In genomic region chr16:4217246-4218131, GRCh38 we compare ENCODE assay signal across 13 cellular contexts. TPM values are rescaled to one million over a fixed set of nuclear protein-coding genes. Genes with fewer than 3 reads are reported as not detected.
DNase-seq lines count a peak whose midpoint lies in the region; ATAC-seq and TF ChIP-seq lines count a peak whose summit lies in the region.
"Had no signal": no experiment of that assay in that cellular context is flagged by ENCODE, and none has a peak within 500 bp of the region (broad histone marks: within the 10 kb centered on the region; RNA-seq: fewer than 3 reads in every experiment).

No MANE protein-coding gene starts in this region.

- H3K9ac ChIP-seq in H9 (ENCODE audit: extremely low read depth, insufficient read length, low read length): no peak overlapping the region
- H3K9ac ChIP-seq: BLaER1 treated with 17β-estradiol and CSF1 and Interleukin-3, amounts not matched to agents 10 nM and 100 nM had no signal

- H3K27ac ChIP-seq in gastroesophageal sphincter (peak overlapping the region in 3 of 4 donors; percentile 61 to 62 (median 62)), H9 (ENCODE audit: insufficient read length, low read depth, low read length) (no peak overlapping the region)
- H3K27ac ChIP-seq: BLaER1 treated with 17β-estradiol and CSF1 and Interleukin-3, amounts not matched to agents 10 nM and 100 nM had no signal

- no peak overlapping the region for H2BK12ac ChIP-seq in H9 (ENCODE audit: insufficient read length, low read depth, low read length)

- DNase-seq in EH (ENCODE audit: low read depth): peak; percentile 38
- DNase-seq in NCI-H69 (lab: John Stamatoyannopoulos, UW): peak; percentile 91
- no peak for DNase-seq in omental fat pad (ENCODE audit: low spot score)
- no peak for DNase-seq in H9
- no peak for DNase-seq in OCI-M2 (lab: John Stamatoyannopoulos, UW; ENCODE audit: unreplicated experiment)
- no peak for DNase-seq in H4 (ENCODE audit: low spot score)
- DNase-seq in left lobe of liver (ENCODE audit: low spot score): no peak
- DNase-seq: activated CD4-positive, CD25-positive, alpha-beta regulatory T cell treated with anti-CD3 and anti-CD28 coated beads, Interleukin-2, amount 50 U/mL, for 72 hours had no signal

- H3K9me3 ChIP-seq in gastroesophageal sphincter (no peaks in the 10 kb centered on the region), H9 (ENCODE audit: control insufficient read depth, low read depth, low read length) (no peaks in the 10 kb centered on the region)
- H3K9me3 ChIP-seq: BLaER1 treated with 17β-estradiol and CSF1 and Interleukin-3, amounts not matched to agents 10 nM and 100 nM had no signal

- TF ChIP-seq EP300 in gastroesophageal sphincter (IDR thresholded peaks at IDR 0.05): no peak

- no peak overlapping the region for H3K18ac ChIP-seq in H9 (ENCODE audit: insufficient read length, low read depth, low read length)

- H3K4me3 ChIP-seq in gastroesophageal sphincter: no peak overlapping the region
- H3K4me3 ChIP-seq: BLaER1 treated with 17β-estradiol and CSF1 and Interleukin-3, amounts not matched to agents 10 nM and 100 nM had no signal

- H3K4me1 ChIP-seq in gastroesophageal sphincter (peaks cover 0 to 35% (median 6%) of the 10 kb centered on the region in 3 donors), H9 (ENCODE audit: insufficient read depth, low read length) (no peaks in the 10 kb centered on the region; the same call in 1 of the 2 replicates)

- H3K56ac ChIP-seq in H9 (ENCODE audit: insufficient read length, low read depth, low read length): no peak overlapping the region

- H3K27me3 Mint-ChIP-seq in H9 (ENCODE audit: low read depth): peaks cover 12% of the 10 kb centered on the region

- H4K20me1 ChIP-seq in H9 (ENCODE audit: control insufficient read depth, insufficient read depth, insufficient read length): no peaks in the 10 kb centered on the region
- H4K20me1 ChIP-seq: BLaER1 treated with 17β-estradiol and CSF1 and Interleukin-3, amounts not matched to agents 10 nM and 100 nM had no signal

- no peaks in the 10 kb centered on the region; a peak in 1 of 5 replicates for H3K9me3 Mint-ChIP-seq in H9
- H3K9me3 Mint-ChIP-seq: activated naive CD4-positive, alpha-beta T cell treated with anti-CD3 and anti-CD28 coated beads, Interleukin-2, amount 50 U/mL, for 72 hours had no signal

- no peak for TF ChIP-seq POLR2A in gastroesophageal sphincter (IDR thresholded peaks at IDR 0.05)

- peaks cover 24 to 34% of the 10 kb centered on the region in 2 experiments for H3K4me1 Mint-ChIP-seq in H9

- no peak overlapping the region for H2AK5ac ChIP-seq in H9 (ENCODE audit: insufficient read length, low read length)

- H4K5ac ChIP-seq in H9 (ENCODE audit: insufficient read length, low read depth, low read length): no peak overlapping the region

- no peak overlapping the region for H3K14ac ChIP-seq in H9 (ENCODE audit: insufficient read depth, low read length)

- H3K27me3 ChIP-seq in gastroesophageal sphincter (no peaks in the 10 kb centered on the region), H9 (ENCODE audit: insufficient read depth, low read length) (no peaks in the 10 kb centered on the region)
- H3K27me3 ChIP-seq: BLaER1 treated with 17β-estradiol and CSF1 and Interleukin-3, amounts not matched to agents 10 nM and 100 nM had no signal

- no peak overlapping the region; a peak in 1 of 7 replicates for H3K27ac Mint-ChIP-seq in H9

- peak overlapping the region in 1 of 2 experiments; percentile 29; a peak in 1 of 5 replicates for H3K4me3 Mint-ChIP-seq in H9

- no peak overlapping the region for H3K4ac ChIP-seq in H9 (ENCODE audit: low read depth, low read length)

- TF ChIP-seq CTCF in gastroesophageal sphincter (IDR thresholded peaks at IDR 0.05) (no peak), omental fat pad (IDR thresholded peaks at IDR 0.05) (no peak), H9 (conservative IDR thresholded peaks at IDR 0.05) (no peak)

- H3K23ac ChIP-seq in H9 (ENCODE audit: insufficient read length, low read depth, low read length): no peak overlapping the region

- no peaks in the 10 kb centered on the region for H3K79me2 ChIP-seq in H9 (ENCODE audit: insufficient read depth, low read length)

- no peak overlapping the region for H3T11ph ChIP-seq in H9 (ENCODE audit: low read length)

- no peaks in the 10 kb centered on the region for H3K36me3 ChIP-seq in gastroesophageal sphincter
- H3K36me3 ChIP-seq: BLaER1 treated with 17β-estradiol and CSF1 and Interleukin-3, amounts not matched to agents 10 nM and 100 nM had no signal

- H4K8ac ChIP-seq in H9 (replicated peaks; ENCODE audit: insufficient read length, low read depth, low read length): no peak overlapping the region

- H3K4me2 ChIP-seq in H9 (ENCODE audit: insufficient read depth, insufficient read length, low read length): no peak overlapping the region
- H3K4me2 ChIP-seq: BLaER1 treated with 17β-estradiol and CSF1 and Interleukin-3, amounts not matched to agents 10 nM and 100 nM had no signal

- no peak overlapping the region for H2BK120ac ChIP-seq in H9 (ENCODE audit: low read depth, low read length, poor library complexity, severe bottlenecking)

- peak; percentile 27 for ATAC-seq in gastroesophageal sphincter
- ATAC-seq in omental fat pad (ENCODE audit: low FRiP score): peak; percentile 30
- no peak for ATAC-seq in left lobe of liver
- ATAC-seq: activated naive CD4-positive, alpha-beta T cell treated with anti-CD3 and anti-CD28 coated beads, Interleukin-2, amount 50 U/mL, for 72 hours had no signal

- H2BK5ac ChIP-seq in H9 (ENCODE audit: insufficient read length, low read length): no peak overlapping the region

- no peaks in the 10 kb centered on the region for H3K79me1 ChIP-seq in H9 (ENCODE audit: insufficient read depth, low read depth, low read length, poor library complexity, severe bottlenecking)

- WGBS in gastroesophageal sphincter (ENCODE audit: low coverage in 1 of 2), 2 donors: 20 to 66% methylated on average over 2 to 12 of the region's 20 CpGs
- no CpG with 5 or more reads among the region's 20 CpGs for WGBS in H9 (ENCODE audit: extremely low coverage, insufficient read length, low lambda C conversion rate)

- H3K36me3 Mint-ChIP-seq in H9 (ENCODE audit: insufficient read depth in 1 of 3, low read depth in 3 of 3): no peaks in the 10 kb centered on the region
- H3K36me3 Mint-ChIP-seq: activated naive CD4-positive, alpha-beta T cell treated with anti-CD3 and anti-CD28 coated beads, Interleukin-2, amount 50 U/mL, for 72 hours had no signal

- H4K91ac ChIP-seq in H9 (ENCODE audit: insufficient read length, low read depth, low read length): no peak overlapping the region

- H2BK20ac ChIP-seq in H9 (ENCODE audit: low read depth, low read length, poor library complexity, severe bottlenecking): no peak overlapping the region

- H3K23me2 ChIP-seq in H9 (ENCODE audit: insufficient read length, low read depth, low read length, poor library complexity, severe bottlenecking): no peaks in the 10 kb centered on the region

- H2AFZ ChIP-seq in H9 (ENCODE audit: low read length): no peak overlapping the region

- no peak overlapping the region for H2BK15ac ChIP-seq in H9 (ENCODE audit: low read depth, low read length)

RNA-seq across cellular contexts. Expression of gene SRL, which starts 24.4 kb away (rescaled TPM):
- total RNA-seq in gastroesophageal sphincter: 1 to 10 TPM; 1.2 to 3.4 (median 2.4) TPM
- 1 to 10 TPM in 3 of 4 donors, under 1 TPM in 1; 0.84 to 4.4 (median 1.9) TPM for total RNA-seq in omental fat pad
- not detected in 2 replicates for total RNA-seq in H9 (2021)
- not detected in 2 replicates for total RNA-seq in H4 (2014; rRNA removed; shearing (Covaris generic))
- 0.15 TPM for total RNA-seq in left lobe of liver
- total RNA-seq: activated naive CD4-positive, alpha-beta T cell treated with anti-CD3 and anti-CD28 coated beads, Interleukin-2, amount 50 U/mL, for 72 hours; LHCN-M2; RPMI7951 had no signal

RNA-seq across cellular contexts. Expression of gene TFAP4, which starts 55.3 kb away (rescaled TPM):
- total RNA-seq in gastroesophageal sphincter: 1 to 10 TPM; 3.3 to 5.9 (median 4.7) TPM
- total RNA-seq in omental fat pad: 10 to 100 TPM in 1 of 4 donors, 1 to 10 TPM in 3; 2.9 to 16.9 (median 4.7) TPM
- total RNA-seq in H9 (2021): 50.5 and 51.9 TPM in 2 replicates
- 7.3 and 8.8 TPM in 2 replicates for total RNA-seq in H4 (2014; rRNA removed; shearing (Covaris generic))
- 5.0 TPM for total RNA-seq in left lobe of liver

Comparison
In these comparisons a context has a peak if more than half of its experiments do, and no peak if none do; other contexts are left out.
1. DNase-seq: peak in EH (single experiment) and NCI-H69 (single experiment); none in omental fat pad (single experiment), H9 (single experiment), OCI-M2 (single experiment), H4 (single experiment) and left lobe of liver (single experiment).